Comparison of ENCODE assay signal across 8 cellular contexts in genomic region chr2:15313657-15314056, GRCh38.
DNase-seq lines count a peak whose midpoint lies in the region; ATAC-seq and TF ChIP-seq lines count a peak whose summit lies in the region.

No MANE protein-coding gene starts in this region.

- dilution Hi-C loops in IMR-90 (cut with HindIII; ENCODE audit: low sequenced_read_pairs, unreplicated experiment), result no loop called here

- no CpG with 5 or more reads among the region's 1 CpG for WGBS in IMR-90 (ENCODE audit: extremely low coverage in 2 of 2, insufficient read length in 1 of 2), 2 experiments
- WGBS in transverse colon (ENCODE audit: low coverage in 1 of 2), 2 donors, result 51 to 75% methylated on average over 1 of the region's 1 CpG

- TF ChIP-seq POLR2A in IMR-90 (IDR thresholded peaks at IDR 0.05; ENCODE audit: low read depth, low read length), result no peak
- no peak for TF ChIP-seq POLR2A in transverse colon (IDR thresholded peaks at IDR 0.05)

- intact Hi-C loops in IMR-90 (cut with micrococcal nuclease) (no loop called here), transverse colon (cut with DNase I; ENCODE audit: low total_unique reads) (no loop called here)

- H3K9ac ChIP-seq in IMR-90 (ENCODE audit: low read depth, low read length), result no peak overlapping the region

- H2AK5ac ChIP-seq in IMR-90 (ENCODE audit: low read depth, low read length), result no peak overlapping the region

- no peak overlapping the region for H3K14ac ChIP-seq in IMR-90 (replicated peaks; ENCODE audit: low read depth, low read length)

- in situ Hi-C loops in IMR-90 (cut with MboI; ENCODE audit: low sequenced_read_pairs) (no loop called here), transverse colon (cut with MboI; ENCODE audit: low pct_ligation_motif_present in 1 of 4, low pct_unique_long_range_greater_than_20kb in 1 of 4, low sequenced_read_pairs in 3 of 4) (no loop called here)

- no peak overlapping the region for H4K91ac ChIP-seq in IMR-90 (ENCODE audit: insufficient read depth, low read depth, low read length)

- peaks cover 3 to 6% of the 10 kb centered on the region in 2 experiments; a peak in 2 of 4 replicates for H3K79me1 ChIP-seq in IMR-90 (ENCODE audit: low read depth in 1 of 2, low read length in 2 of 2)

- H3K9me3 ChIP-seq in IMR-90 (ENCODE audit: control insufficient read depth, insufficient read depth, low read length) (no peaks in the 10 kb centered on the region), transverse colon (no peaks in the 10 kb centered on the region)

- H4K20me1 ChIP-seq in IMR-90 (ENCODE audit: insufficient read depth, low read length), result no peaks in the 10 kb centered on the region; the same call in 1 of the 2 replicates

- H2BK15ac ChIP-seq in IMR-90 (ENCODE audit: low read depth, low read length), result no peak overlapping the region

- no TSS peak for BruUV-seq in IMR-90 (replicated peaks; lab: Mats Ljungman, UMichigan)

- H4K5ac ChIP-seq in IMR-90 (ENCODE audit: low read depth, low read length), result no peak overlapping the region

- H3K4me3 ChIP-seq in IMR-90 (ENCODE audit: insufficient read depth, low read depth, low read length) (no peak overlapping the region), transverse colon (no peak overlapping the region)

- no peak overlapping the region for H2BK20ac ChIP-seq in IMR-90 (ENCODE audit: low read depth, low read length)

- peak; percentile 71 for DNase-seq in IMR-90
- DNase-seq in glomerular visceral epithelial cell (ENCODE audit: extremely low spot score), result peak; percentile 4
- DNase-seq in NCI-H2029 treated with DMSO at 0.1 percent for 48 hours (lab: John Stamatoyannopoulos, UW), result no peak
- DNase-seq in NCI-H748 (lab: John Stamatoyannopoulos, UW; ENCODE audit: unreplicated experiment), result no peak
- DNase-seq in transverse colon, result no peak
- DNase-seq in activated naive CD4-positive, alpha-beta T cell (lab: John Stamatoyannopoulos, UW), result no peak

- ATAC-seq in GM18861 (IDR thresholded peaks at IDR 0.05; ENCODE audit: unreplicated experiment), result peak; percentile 79
- peak; percentile 85 for ATAC-seq in GM21825 (IDR thresholded peaks at IDR 0.05; ENCODE audit: unreplicated experiment)
- no peak; the same call in 1 of the 2 replicates for ATAC-seq in IMR-90 (ENCODE audit: low read depth)

- H4K8ac ChIP-seq in IMR-90 (ENCODE audit: low read depth in 2 of 2, low read length in 2 of 2), result no peak overlapping the region

- no peak overlapping the region for H2BK5ac ChIP-seq in IMR-90 (ENCODE audit: low read depth, low read length, poor library complexity, severe bottlenecking)

- H2AFZ ChIP-seq in IMR-90 (replicated peaks; ENCODE audit: low read length, poor library complexity), result no peak overlapping the region

- H3K4me1 ChIP-seq in IMR-90 (ENCODE audit: control insufficient read depth, insufficient read depth, low read length) (no peaks in the 10 kb centered on the region; the same call in 1 of the 2 replicates), transverse colon (no peaks in the 10 kb centered on the region)

- no peak overlapping the region for H3K4ac ChIP-seq in IMR-90 (ENCODE audit: low read depth, low read length)

- no peak overlapping the region for H2AK9ac ChIP-seq in IMR-90 (replicated peaks; ENCODE audit: low read depth, low read length, poor library complexity)

- no peak overlapping the region for H3K4me2 ChIP-seq in IMR-90 (ENCODE audit: low read depth, low read length)

- no peaks in the 10 kb centered on the region for H3K9me1 ChIP-seq in IMR-90 (ENCODE audit: insufficient read depth, low read length)

- H2BK120ac ChIP-seq in IMR-90 (ENCODE audit: low read depth, low read length), result no peak overlapping the region

- TF ChIP-seq CTCF in IMR-90 (conservative IDR thresholded peaks at IDR 0.05; ENCODE audit: low read depth, low read length) (no peak), transverse colon (IDR thresholded peaks at IDR 0.05) (no peak)

- H3K23ac ChIP-seq in IMR-90 (ENCODE audit: low read depth, low read length), result no peak overlapping the region

- H3K18ac ChIP-seq in IMR-90 (ENCODE audit: low read depth, low read length), result no peak overlapping the region

- TF ChIP-seq RAD21 in IMR-90 (IDR thresholded peaks at IDR 0.05; ENCODE audit: low read length), result no peak

- no peaks in the 10 kb centered on the region for H3K36me3 ChIP-seq in IMR-90 (ENCODE audit: control insufficient read depth, insufficient read depth, low read length)
- H3K36me3 ChIP-seq in transverse colon, result no peaks in the 10 kb centered on the region

- H3K27ac ChIP-seq in IMR-90 (ENCODE audit: insufficient read depth, low read length) (no peak overlapping the region), transverse colon (no peak overlapping the region)

- H3K27me3 ChIP-seq in IMR-90 (ENCODE audit: control insufficient read depth, insufficient read depth, low read length), result no peaks in the 10 kb centered on the region
- no peaks in the 10 kb centered on the region for H3K27me3 ChIP-seq in transverse colon

- H3K56ac ChIP-seq in IMR-90 (ENCODE audit: extremely low read depth, insufficient read depth, low read length), result no peak overlapping the region

- CTCF ChIA-PET in IMR-90 (lab: Yijun Ruan, JAX), result interaction anchor here (1.2 kb wide), 1 partner anchor 15 kb away, joined by 4 read pairs; no protein-coding TSS in a partner anchor

- POLR2A ChIA-PET in IMR-90 (lab: Charles Lee; ENCODE audit: unreplicated experiment), result no interaction called here

- TF ChIP-seq EP300 in transverse colon (IDR thresholded peaks at IDR 0.05; ENCODE audit: low read depth), result no peak

TF ChIP-seq in IMR-90, 13 proteins besides CTCF, POLR2A, EP300 and RAD21:
- TF ChIP-seq MAFK (IDR thresholded peaks at IDR 0.05; ENCODE audit: low read depth, low read length), result no peak
- TF ChIP-seq SMC3 (IDR thresholded peaks at IDR 0.05; ENCODE audit: low read depth, low read length), result no peak
- no peak for TF ChIP-seq MXI1 (IDR thresholded peaks at IDR 0.05; ENCODE audit: borderline replicate concordance, low read depth, low read length)
- TF ChIP-seq USF2 (IDR thresholded peaks at IDR 0.05; ENCODE audit: low read depth, low read length), result no peak
- no peak for TF ChIP-seq RCOR1 (IDR thresholded peaks at IDR 0.05; ENCODE audit: insufficient replicate concordance, low read length)
- TF ChIP-seq ELK1 (IDR thresholded peaks at IDR 0.05; ENCODE audit: borderline replicate concordance, low read depth, low read length), result no peak
- no peak for TF ChIP-seq CEBPB (IDR thresholded peaks at IDR 0.05; ENCODE audit: low read depth, low read length)
- no peak for TF ChIP-seq FOS (IDR thresholded peaks at IDR 0.05; ENCODE audit: low read depth, low read length)
- TF ChIP-seq NFE2L2 (IDR thresholded peaks at IDR 0.05; ENCODE audit: low read depth, low read length), result no peak
- no peak for TF ChIP-seq BHLHE40 (IDR thresholded peaks at IDR 0.05; ENCODE audit: low read depth, low read length)
- TF ChIP-seq RFX5 (IDR thresholded peaks at IDR 0.05; ENCODE audit: low read depth, low read length), result no peak
- TF ChIP-seq MAZ (IDR thresholded peaks at IDR 0.05; ENCODE audit: borderline replicate concordance, low read depth, low read length), result no peak
- TF ChIP-seq CHD1 (IDR thresholded peaks at IDR 0.05; ENCODE audit: low read depth, low read length), result no peak

Comparison
In these comparisons a context has a peak if more than half of its experiments do, and no peak if none do; other contexts are left out.
1. DNase-seq: peak in IMR-90 (single experiment) and glomerular visceral epithelial cell (single experiment); none in NCI-H2029 treated with DMSO at 0.1 percent for 48 hours (single experiment), NCI-H748 (single experiment), transverse colon (single experiment) and activated naive CD4-positive, alpha-beta T cell (0 of 4).